In the genomic region with DNA sequence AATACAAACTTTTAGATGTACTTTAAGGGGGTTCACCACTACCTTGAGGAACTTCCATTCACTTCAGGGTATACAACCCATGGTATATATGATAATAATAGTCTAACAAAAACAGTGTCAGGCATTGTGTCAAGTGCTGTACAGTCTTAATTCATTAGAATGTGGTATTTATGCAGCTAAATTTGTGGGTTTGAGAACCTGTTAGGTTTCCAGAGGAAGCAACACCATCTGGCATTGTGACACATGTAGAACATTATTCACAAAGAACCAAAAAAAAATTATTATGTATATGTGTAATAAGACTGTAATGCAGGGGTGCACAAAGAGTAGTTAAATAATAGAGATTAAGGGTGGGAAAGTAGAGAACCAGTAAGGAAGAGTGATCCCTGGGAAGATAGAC, we compare ENCODE assay signal across 12 cellular contexts.
"Had no signal": no experiment of that assay in that cellular context is flagged by ENCODE, and none has a peak within 500 bp of the region (broad histone marks: within the 10 kb centered on the region; RNA-seq: fewer than 3 reads in every experiment).

No MANE protein-coding gene starts in this region.

- H3K27me3 Mint-ChIP-seq: activated naive CD8-positive, alpha-beta T cell; naive thymus-derived CD8-positive, alpha-beta T cell; stimulated activated memory B cell treated with anti-CD40 and anti-IgM and Interleukin-4, amounts not matched to agents 10 μg/mL and 1 μg/mL and 100 μg/mL, for 72 hours had no signal

- H3K4me3 Mint-ChIP-seq: activated naive CD8-positive, alpha-beta T cell; naive thymus-derived CD8-positive, alpha-beta T cell; stimulated activated memory B cell treated with anti-CD40 and anti-IgM and Interleukin-4, amounts not matched to agents 10 μg/mL and 1 μg/mL and 100 μg/mL, for 72 hours had no signal

- DNase-seq: activated CD4-positive, CD25-positive, alpha-beta regulatory T cell treated with anti-CD3 and anti-CD28 coated beads, Interleukin-2, amount 50 U/mL, for 72 hours; activated gamma-delta T cell; effector CD4-positive, alpha-beta T cell; left cardiac atrium; mesendoderm; naive thymus-derived CD8-positive, alpha-beta T cell; sigmoid colon; stimulated activated CD4-positive, alpha-beta T cell treated with anti-CD3 and anti-CD28 coated beads, Interleukin-4, amount 100 ng/mL, for 24 hours; T-helper 2 cell had no signal

- H3K27ac Mint-ChIP-seq: activated naive CD8-positive, alpha-beta T cell; stimulated activated memory B cell treated with anti-CD40 and anti-IgM and Interleukin-4, amounts not matched to agents 10 μg/mL and 1 μg/mL and 100 μg/mL, for 72 hours had no signal

- ATAC-seq: esophagus mucosa; left cardiac atrium; naive thymus-derived CD8-positive, alpha-beta T cell; stimulated activated memory B cell treated with anti-CD40 and anti-IgM and Interleukin-4, amounts not matched to agents 10 μg/mL and 1 μg/mL and 100 μg/mL, for 72 hours had no signal

- H3K27me3 ChIP-seq: sigmoid colon had no signal

- H3K4me3 ChIP-seq: sigmoid colon had no signal
